8 cellular contexts compared by ENCODE assay signal in the genomic region with DNA sequence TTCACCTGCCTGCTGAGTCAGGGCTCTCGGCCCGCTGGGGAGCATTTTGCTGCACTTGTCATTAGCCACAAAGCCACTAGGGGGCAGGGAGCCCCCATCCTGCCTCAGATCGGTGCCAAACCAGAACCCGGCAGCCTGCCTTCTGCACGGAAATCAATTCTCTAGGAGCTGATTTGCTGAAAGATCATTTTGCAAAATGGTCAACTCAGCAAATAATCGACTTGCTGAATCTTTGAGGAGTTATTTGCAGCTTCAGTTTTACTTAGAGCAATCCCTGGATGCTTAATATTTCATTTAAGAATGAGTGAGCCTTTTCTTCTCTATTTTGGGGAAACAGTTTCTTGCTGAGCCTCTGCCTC. TPM values are rescaled to one million over a fixed set of nuclear protein-coding genes. Genes with fewer than 3 reads are reported as not detected.
DNase-seq lines count a peak whose midpoint lies in the region; ATAC-seq and TF ChIP-seq lines count a peak whose summit lies in the region.

No MANE protein-coding gene starts in this region.

- no peaks in the 10 kb centered on the region for H3K27me3 Mint-ChIP-seq in T-helper 17 cell

- H3K4me3 ChIP-seq in HCT116 (replicated peaks in 1 of 2; ENCODE audit: low read depth in 1 of 2, low read length in 2 of 2) (no peak overlapping the region), hepatocyte (no peak overlapping the region), skin epidermis (no peak overlapping the region)

- H4K20me1 ChIP-seq in HCT116 (ENCODE audit: insufficient read depth) (no peaks in the 10 kb centered on the region), hepatocyte (ENCODE audit: insufficient read depth, poor library complexity, severe bottlenecking) (no peaks in the 10 kb centered on the region)

- H3K27ac Mint-ChIP-seq in T-helper 17 cell: peak overlapping the region; percentile 100

- H3K36me3 Mint-ChIP-seq in T-helper 17 cell (ENCODE audit: low read depth): peaks cover 11% of the 10 kb centered on the region

- H3K9me3 ChIP-seq in HCT116 (ENCODE audit: control insufficient read depth in 1 of 2, insufficient read depth in 1 of 2, low read depth in 1 of 2, low read length in 2 of 2) (no peaks in the 10 kb centered on the region), T-helper 17 cell (ENCODE audit: control insufficient read depth, low read length, poor library complexity, severe bottlenecking) (no peaks in the 10 kb centered on the region), hepatocyte (ENCODE audit: low read depth) (no peaks in the 10 kb centered on the region)

- H3K27ac ChIP-seq in HCT116 (ENCODE audit: low read depth, low read length) (no peak overlapping the region), hepatocyte (no peak overlapping the region), skin epidermis (peak overlapping the region in 14 of 21 experiments; percentile 1 to 95 (median 76))

- H3K79me2 ChIP-seq in HCT116 (ENCODE audit: insufficient read depth, low read length) (no peaks in the 10 kb centered on the region), hepatocyte (no peaks in the 10 kb centered on the region)

- CTCF ChIA-PET in HCT116 (lab: Charles Lee): interaction anchor here (0.7 to 1.0 kb wide), 5 partner anchors 10 to 428 kb away, joined by 3 to 8 read pairs (median 5); no protein-coding TSS in a partner anchor

- H3K27me3 ChIP-seq in HCT116 (ENCODE audit: insufficient read depth, low read length) (no peaks in the 10 kb centered on the region), hepatocyte (peaks cover 11% of the 10 kb centered on the region)

- TF ChIP-seq POLR2A in HCT116 (IDR thresholded peaks at IDR 0.05; ENCODE audit: borderline replicate concordance, extremely low read depth, insufficient read depth, insufficient read length): no peak

- POLR2A ChIA-PET in HCT116 (lab: Charles Lee): no interaction called here

- RAD21 ChIA-PET in HCT116 (lab: Charles Lee; ENCODE audit: low non-redundant PET in 1 of 2, low total read pairs in 2 of 2, uncharacterized antibody in 2 of 2, unreplicated experiment in 2 of 2): no interaction called here

- intact Hi-C loops in HCT116 (cut with micrococcal nuclease): loop anchor here (2.0 to 5.0 kb wide), 2 partner anchors 308 to 854 kb away; no protein-coding TSS in a partner anchor

- peaks cover 55% of the 10 kb centered on the region for H3K4me1 Mint-ChIP-seq in T-helper 17 cell

- peak; percentile 41 for DNase-seq in GF-D8 (lab: John Stamatoyannopoulos, UW)
- DNase-seq in HCT116 (ENCODE audit: low read depth, low spot score): peak; percentile 48
- DNase-seq in NCI-H128 (lab: John Stamatoyannopoulos, UW; ENCODE audit: unreplicated experiment): peak; percentile 74
- DNase-seq in T-helper 17 cell: peak; percentile 68 to 84 (median 79)
- peak in 45 of 56 donors; percentile 13 to 85 (median 45) for DNase-seq in amygdala (lab: John Stamatoyannopoulos, UW)
- DNase-seq in hepatocyte (ENCODE audit: low spot score): peak; percentile 84

- H2AFZ ChIP-seq in HCT116 (ENCODE audit: low read depth, low read length, poor library complexity, severe bottlenecking) (peak overlapping the region; percentile 29), hepatocyte (no peak overlapping the region)

- H3K4me1 ChIP-seq in HCT116 (ENCODE audit: control insufficient read depth in 1 of 2, insufficient read depth in 2 of 2, low read length in 2 of 2) (no peaks in the 10 kb centered on the region), hepatocyte (ENCODE audit: insufficient read depth) (no peaks in the 10 kb centered on the region)

- BruUV-seq in HCT116 (replicated peaks; lab: Mats Ljungman, UMichigan): no TSS peak

- H3K4me2 ChIP-seq in HCT116 (ENCODE audit: low read length) (no peak overlapping the region), hepatocyte (no peak overlapping the region)

- H3K9ac ChIP-seq in HCT116 (ENCODE audit: low read length): no peak overlapping the region

- TF ChIP-seq CTCF in HCT116 (IDR thresholded peaks at IDR 0.05 in 2 of 3, conservative IDR thresholded peaks at IDR 0.05 in 1 of 3; ENCODE audit: borderline replicate concordance in 1 of 3, insufficient read depth in 1 of 3, low read depth in 2 of 3, low read length in 2 of 3) (peak; percentile 73 to 96 (median 90)), hepatocyte (IDR thresholded peaks at IDR 0.05; ENCODE audit: poor library complexity) (peak; percentile 83)

- ATAC-seq in HCT116: peak; percentile 95
- peak; percentile 67 for ATAC-seq in T-helper 17 cell
- no peak for ATAC-seq in HG03025 (IDR thresholded peaks at IDR 0.05; ENCODE audit: low FRiP score, unreplicated experiment)

- H3K9me2 ChIP-seq in HCT116 (ENCODE audit: insufficient read depth): no peaks in the 10 kb centered on the region
- H3K9me2 ChIP-seq in hepatocyte (replicated peaks; ENCODE audit: insufficient read depth): no peaks in the 10 kb centered on the region

- H3K4me3 Mint-ChIP-seq in T-helper 17 cell: peak overlapping the region; percentile 100

- H3K36me3 ChIP-seq in HCT116 (ENCODE audit: control insufficient read depth in 1 of 2, insufficient read depth in 2 of 2, low read length in 2 of 2): no peaks in the 10 kb centered on the region
- no peaks in the 10 kb centered on the region for H3K36me3 ChIP-seq in hepatocyte (replicated peaks; ENCODE audit: insufficient read depth, low read depth)

- WGBS in hepatocyte (ENCODE audit: low lambda C conversion rate, missing lambda C conversion rate): 3% methylated on average over 6 of the region's 6 CpGs

- TF ChIP-seq RAD21 in HCT116 (IDR thresholded peaks at IDR 0.05; ENCODE audit: low read depth): peak; percentile 89

TF ChIP-seq in HCT116, 20 proteins besides CTCF, POLR2A, EP300 and RAD21:
- no peak for TF ChIP-seq CEBPB (IDR thresholded peaks at IDR 0.05; ENCODE audit: low read depth)
- TF ChIP-seq YY1 (IDR thresholded peaks at IDR 0.05; ENCODE audit: extremely low read depth, insufficient replicate concordance, low read depth, low read length): no peak
- no peak for TF ChIP-seq SP1 (IDR thresholded peaks at IDR 0.05; ENCODE audit: low read depth)
- TF ChIP-seq, protein P1, sequence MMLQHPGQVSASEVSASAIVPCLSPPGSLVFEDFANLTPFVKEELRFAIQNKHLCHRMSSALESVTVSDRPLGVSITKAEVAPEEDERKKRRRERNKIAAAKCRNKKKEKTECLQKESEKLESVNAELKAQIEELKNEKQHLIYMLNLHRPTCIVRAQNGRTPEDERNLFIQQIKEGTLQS (IDR thresholded peaks at IDR 0.05): no peak
- no peak for TF ChIP-seq SRF (IDR thresholded peaks at IDR 0.05; ENCODE audit: low read depth)
- TF ChIP-seq, protein P2, sequence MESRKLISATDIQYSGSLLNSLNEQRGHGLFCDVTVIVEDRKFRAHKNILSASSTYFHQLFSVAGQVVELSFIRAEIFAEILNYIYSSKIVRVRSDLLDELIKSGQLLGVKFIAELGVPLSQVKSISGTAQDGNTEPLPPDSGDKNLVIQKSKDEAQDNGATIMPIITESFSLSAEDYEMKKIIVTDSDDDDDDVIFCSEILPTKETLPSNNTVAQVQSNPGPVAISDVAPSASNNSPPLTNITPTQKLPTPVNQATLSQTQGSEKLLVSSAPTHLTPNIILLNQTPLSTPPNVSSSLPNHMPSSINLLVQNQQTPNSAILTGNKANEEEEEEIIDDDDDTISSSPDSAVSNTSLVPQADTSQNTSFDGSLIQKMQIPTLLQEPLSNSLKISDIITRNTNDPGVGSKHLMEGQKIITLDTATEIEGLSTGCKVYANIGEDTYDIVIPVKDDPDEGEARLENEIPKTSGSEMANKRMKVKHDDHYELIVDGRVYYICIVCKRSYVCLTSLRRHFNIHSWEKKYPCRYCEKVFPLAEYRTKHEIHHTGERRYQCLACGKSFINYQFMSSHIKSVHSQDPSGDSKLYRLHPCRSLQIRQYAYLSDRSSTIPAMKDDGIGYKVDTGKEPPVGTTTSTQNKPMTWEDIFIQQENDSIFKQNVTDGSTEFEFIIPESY (IDR thresholded peaks at IDR 0.05; ENCODE audit: extremely low read depth, insufficient replicate concordance, low read length): no peak
- TF ChIP-seq, protein P3, sequence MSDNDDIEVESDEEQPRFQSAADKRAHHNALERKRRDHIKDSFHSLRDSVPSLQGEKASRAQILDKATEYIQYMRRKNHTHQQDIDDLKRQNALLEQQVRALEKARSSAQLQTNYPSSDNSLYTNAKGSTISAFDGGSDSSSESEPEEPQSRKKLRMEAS (IDR thresholded peaks at IDR 0.05): no peak
- no peak for TF ChIP-seq ZFX (IDR thresholded peaks at IDR 0.05)
- TF ChIP-seq EGR1 (IDR thresholded peaks at IDR 0.05; ENCODE audit: low read depth): no peak
- no peak for TF ChIP-seq CBX3 (IDR thresholded peaks at IDR 0.05; ENCODE audit: low read depth)
- TF ChIP-seq, protein P4, sequence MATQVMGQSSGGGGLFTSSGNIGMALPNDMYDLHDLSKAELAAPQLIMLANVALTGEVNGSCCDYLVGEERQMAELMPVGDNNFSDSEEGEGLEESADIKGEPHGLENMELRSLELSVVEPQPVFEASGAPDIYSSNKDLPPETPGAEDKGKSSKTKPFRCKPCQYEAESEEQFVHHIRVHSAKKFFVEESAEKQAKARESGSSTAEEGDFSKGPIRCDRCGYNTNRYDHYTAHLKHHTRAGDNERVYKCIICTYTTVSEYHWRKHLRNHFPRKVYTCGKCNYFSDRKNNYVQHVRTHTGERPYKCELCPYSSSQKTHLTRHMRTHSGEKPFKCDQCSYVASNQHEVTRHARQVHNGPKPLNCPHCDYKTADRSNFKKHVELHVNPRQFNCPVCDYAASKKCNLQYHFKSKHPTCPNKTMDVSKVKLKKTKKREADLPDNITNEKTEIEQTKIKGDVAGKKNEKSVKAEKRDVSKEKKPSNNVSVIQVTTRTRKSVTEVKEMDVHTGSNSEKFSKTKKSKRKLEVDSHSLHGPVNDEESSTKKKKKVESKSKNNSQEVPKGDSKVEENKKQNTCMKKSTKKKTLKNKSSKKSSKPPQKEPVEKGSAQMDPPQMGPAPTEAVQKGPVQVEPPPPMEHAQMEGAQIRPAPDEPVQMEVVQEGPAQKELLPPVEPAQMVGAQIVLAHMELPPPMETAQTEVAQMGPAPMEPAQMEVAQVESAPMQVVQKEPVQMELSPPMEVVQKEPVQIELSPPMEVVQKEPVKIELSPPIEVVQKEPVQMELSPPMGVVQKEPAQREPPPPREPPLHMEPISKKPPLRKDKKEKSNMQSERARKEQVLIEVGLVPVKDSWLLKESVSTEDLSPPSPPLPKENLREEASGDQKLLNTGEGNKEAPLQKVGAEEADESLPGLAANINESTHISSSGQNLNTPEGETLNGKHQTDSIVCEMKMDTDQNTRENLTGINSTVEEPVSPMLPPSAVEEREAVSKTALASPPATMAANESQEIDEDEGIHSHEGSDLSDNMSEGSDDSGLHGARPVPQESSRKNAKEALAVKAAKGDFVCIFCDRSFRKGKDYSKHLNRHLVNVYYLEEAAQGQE (IDR thresholded peaks at IDR 0.05; ENCODE audit: low read depth): no peak

RNA-seq across cellular contexts. Expression of a gene that starts 1.7 kb away (rescaled TPM):
- total RNA-seq in HCT116 (2021; ENCODE audit: unreplicated experiment) (0.15 TPM), T-helper 17 cell (10 to 100 TPM in 1 of 2 donors, 1 to 10 TPM in 1; 8.1 to 12.0 TPM), hepatocyte (0.10 and 0.12 TPM in 2 replicates)
- not detected in 2 replicates for polyA plus RNA-seq in HCT116 (2012)
- not detected in 2 replicates for polyA plus RNA-seq in hepatocyte

Comparison
In these comparisons a context has a peak if more than half of its experiments do, and no peak if none do; other contexts are left out.
1. H3K27ac ChIP-seq: peak in skin epidermis (14 of 21); none in HCT116 (single experiment) and hepatocyte (single experiment).
2. Peak in every context shown above with its lines, with median percentiles within 50 percentile points of each other: DNase-seq.